15 cellular contexts compared by ENCODE assay signal in genomic region chr5:142871056-142871879, GRCh38.
DNase-seq lines count a peak whose midpoint lies in the region; ATAC-seq lines count a peak whose summit lies in the region.
"Had no signal": no experiment of that assay in that cellular context is flagged by ENCODE, and none has a peak within 500 bp of the region (broad histone marks: within the 10 kb centered on the region; RNA-seq: fewer than 3 reads in every experiment).

No MANE protein-coding gene starts in this region.

- no peak for ATAC-seq in stimulated activated effector memory CD8-positive, alpha-beta T cell treated with anti-CD3 and anti-CD28 coated beads, Interleukin-12 subunit alpha, Interleukin-12 subunit beta, amount 100 ng/mL, for 72 hours
- ATAC-seq in HG03571 (IDR thresholded peaks at IDR 0.05; ENCODE audit: unreplicated experiment): no peak
- ATAC-seq: activated T-cell treated with anti-CD3 and anti-CD28 coated beads, Interleukin-2, amount 50 U/mL, for 4 hours had no signal

- no peaks in the 10 kb centered on the region for H3K9me3 Mint-ChIP-seq in stimulated activated effector memory CD8-positive, alpha-beta T cell treated with anti-CD3 and anti-CD28 coated beads, Interleukin-12 subunit alpha, Interleukin-12 subunit beta, amount 100 ng/mL, for 72 hours
- H3K9me3 Mint-ChIP-seq: activated T-cell treated with anti-CD3 and anti-CD28 coated beads, Interleukin-2, amount 50 U/mL, for 4 hours; T-helper 2 cell treated with Interferon-gamma antibody and Interleukin-4, amounts not matched to agents 5 μg/mL and 100 μg/mL, for 36 hours had no signal

- no peak overlapping the region for H3K4me3 Mint-ChIP-seq in stimulated activated effector memory CD8-positive, alpha-beta T cell treated with anti-CD3 and anti-CD28 coated beads, Interleukin-12 subunit alpha, Interleukin-12 subunit beta, amount 100 ng/mL, for 72 hours
- H3K4me3 Mint-ChIP-seq: activated T-cell treated with anti-CD3 and anti-CD28 coated beads, Interleukin-2, amount 50 U/mL, for 4 hours; T-helper 2 cell treated with Interferon-gamma antibody and Interleukin-4, amounts not matched to agents 5 μg/mL and 100 μg/mL, for 36 hours had no signal

- H3K27ac Mint-ChIP-seq in stimulated activated effector memory CD8-positive, alpha-beta T cell treated with anti-CD3 and anti-CD28 coated beads, Interleukin-12 subunit alpha, Interleukin-12 subunit beta, amount 100 ng/mL, for 72 hours: peak overlapping the region; percentile 24
- H3K27ac Mint-ChIP-seq: T-helper 2 cell treated with Interferon-gamma antibody and Interleukin-4, amounts not matched to agents 5 μg/mL and 100 μg/mL, for 36 hours had no signal

- H3K36me3 Mint-ChIP-seq in stimulated activated effector memory CD8-positive, alpha-beta T cell treated with anti-CD3 and anti-CD28 coated beads, Interleukin-12 subunit alpha, Interleukin-12 subunit beta, amount 100 ng/mL, for 72 hours: peaks cover 9% of the 10 kb centered on the region

- DNase-seq in LoVo (ENCODE audit: low spot score): peak; percentile 79
- DNase-seq in SW480 (ENCODE audit: low spot score): peak; percentile 99
- peak; percentile 51 for DNase-seq in kidney tubule cell (ENCODE audit: low spot score)
- no peak for DNase-seq in stimulated activated effector memory CD8-positive, alpha-beta T cell treated with anti-CD3 and anti-CD28 coated beads, Interleukin-12 subunit alpha, Interleukin-12 subunit beta, amount 100 ng/mL, for 72 hours (ENCODE audit: low spot score in 2 of 2)
- DNase-seq in NCI-H510A treated with DMSO at 0.1 percent for 48 hours (lab: John Stamatoyannopoulos, UW): no peak
- no peak for DNase-seq in NK-92 (lab: John Stamatoyannopoulos, UW; ENCODE audit: unreplicated experiment)
- no peak for DNase-seq in NCI-H524 (lab: John Stamatoyannopoulos, UW)
- DNase-seq: activated CD4-positive, alpha-beta T cell treated with anti-CD3 and anti-CD28 coated beads, Interleukin-2, amount 50 U/mL, for 1 hour; activated T-cell treated with anti-CD3 and anti-CD28 coated beads, Interleukin-2, amount 50 U/mL, for 4 hours; AML-193; NCI-H1417; NCI-H748 treated with DMSO at 0.1 percent for 48 hours; stimulated activated CD4-positive, alpha-beta T cell treated with anti-CD3 and anti-CD28 coated beads, Interleukin-4, amount 100 ng/mL, for 4 hours had no signal

- H3K4me1 Mint-ChIP-seq in stimulated activated effector memory CD8-positive, alpha-beta T cell treated with anti-CD3 and anti-CD28 coated beads, Interleukin-12 subunit alpha, Interleukin-12 subunit beta, amount 100 ng/mL, for 72 hours: peaks cover 37% of the 10 kb centered on the region

Comparison
In these comparisons a context has a peak if more than half of its experiments do, and no peak if none do; other contexts are left out.
1. DNase-seq: peak in LoVo (single experiment), SW480 (single experiment) and kidney tubule cell (single experiment); none in stimulated activated effector memory CD8-positive, alpha-beta T cell treated with anti-CD3 and anti-CD28 coated beads, Interleukin-12 subunit alpha, Interleukin-12 subunit beta, amount 100 ng/mL, for 72 hours (0 of 2), NCI-H510A treated with DMSO at 0.1 percent for 48 hours (single experiment), NK-92 (single experiment) and NCI-H524 (0 of 2).